In genomic region chr4:14958436-14958835, GRCh38 we compare ENCODE assay signal across 14 cellular contexts.
"Had no signal": no experiment of that assay in that cellular context is flagged by ENCODE, and none has a peak within 500 bp of the region (broad histone marks: within the 10 kb centered on the region; RNA-seq: fewer than 3 reads in every experiment).

No MANE protein-coding gene starts in this region.

- H3K27me3 ChIP-seq: body of pancreas, uterus had no signal

- H3K9me3 ChIP-seq: body of pancreas, uterus had no signal

- H3K36me3 ChIP-seq: uterus had no signal

- H3K27ac ChIP-seq: coronary artery, uterus had no signal

- ATAC-seq: activated naive CD4-positive, alpha-beta T cell treated with anti-CD3 and anti-CD28 coated beads, Interleukin-2, amount 50 U/mL, for 72 hours; body of pancreas; natural killer cell treated with Interleukin-12 subunit alpha and Interleukin-12 subunit beta and Interleukin-15 and Interleukin-18, amount 100 ng/mL, for 72 hours had no signal

- H3K4me3 ChIP-seq: body of pancreas, coronary artery, uterus had no signal

- H3K4me1 ChIP-seq: uterus had no signal

- FAIRE-seq: frontal cortex had no signal

- DNase-seq: activated CD4-positive, alpha-beta T cell treated with anti-CD3 and anti-CD28 coated beads, Interleukin-2, amount 50 U/mL, for 4 hours; activated CD4-positive, CD25-positive, alpha-beta regulatory T cell treated with anti-CD3 and anti-CD28 coated beads, Interleukin-2, amount 50 U/mL, for 72 hours; activated effector memory CD4-positive, alpha-beta T cell treated with Interleukin-2 at 50 U/mL for 16 hours; activated T-cell treated with anti-CD3 and anti-CD28 coated beads, Interleukin-2, amount 50 U/mL, for 1 hour; amniotic stem cell; body of pancreas; central memory CD4-positive, alpha-beta T cell; effector CD4-positive, alpha-beta T cell; stimulated activated CD4-positive, alpha-beta T cell treated with anti-CD3 and anti-CD28 coated beads, Interleukin-4, amount 100 ng/mL, for 24 hours; uterus had no signal
